Comparison of ENCODE assay signal across 9 cellular contexts in genomic region chr12:108305520-108305919, GRCh38. TPM values are rescaled to one million over a fixed set of nuclear protein-coding genes. Genes with fewer than 3 reads are reported as not detected.
DNase-seq lines count a peak whose midpoint lies in the region; ATAC-seq and TF ChIP-seq lines count a peak whose summit lies in the region.
"Had no signal": no experiment of that assay in that cellular context is flagged by ENCODE, and none has a peak within 500 bp of the region (broad histone marks: within the 10 kb centered on the region; RNA-seq: fewer than 3 reads in every experiment).

No MANE protein-coding gene starts in this region.

- H2BK15ac ChIP-seq in mesenchymal stem cell (ENCODE audit: low read depth, poor library complexity, severe bottlenecking), result no peak overlapping the region

- no peaks in the 10 kb centered on the region for H3K79me1 ChIP-seq in mesenchymal stem cell (replicated peaks; ENCODE audit: low read length, poor library complexity, severe bottlenecking)

- no peak for ATAC-seq in GM21390 (IDR thresholded peaks at IDR 0.05; ENCODE audit: unreplicated experiment)

- H3K4me1 ChIP-seq in colonic mucosa (peaks cover 3% of the 10 kb centered on the region), mesenchymal stem cell (ENCODE audit: control insufficient read depth, insufficient read depth, low read depth, low read length) (peaks cover 50% of the 10 kb centered on the region), urinary bladder (ENCODE audit: insufficient read depth) (no peaks in the 10 kb centered on the region)

- H3K9me3 ChIP-seq in colonic mucosa (no peaks in the 10 kb centered on the region), mesenchymal stem cell (ENCODE audit: control insufficient read depth, low read length) (no peaks in the 10 kb centered on the region)

- intact Hi-C loops in colonic mucosa (cut with DNase I), result no loop called here

- TF ChIP-seq CTCF in colonic mucosa (IDR thresholded peaks at IDR 0.05), result no peak

- H3K9ac ChIP-seq in colonic mucosa (ENCODE audit: low read depth in 2 of 2, low read length in 2 of 2), result peak overlapping the region in 1 of 2 donors; percentile 54
- H3K9ac ChIP-seq in mesenchymal stem cell (ENCODE audit: low read length), result peak overlapping the region; percentile 77

- H4K8ac ChIP-seq in mesenchymal stem cell (ENCODE audit: low read length), result no peak overlapping the region

- no peak overlapping the region for H2BK5ac ChIP-seq in mesenchymal stem cell (ENCODE audit: low read depth, low read length, poor library complexity, severe bottlenecking)

- H2AK5ac ChIP-seq in mesenchymal stem cell (ENCODE audit: low read length, severe bottlenecking), result no peak overlapping the region

- H3K4ac ChIP-seq in mesenchymal stem cell (ENCODE audit: low read depth in 1 of 2, low read length in 2 of 2), result no peak overlapping the region

- H3K27me3 ChIP-seq in colonic mucosa (no peaks in the 10 kb centered on the region), mesenchymal stem cell (ENCODE audit: control insufficient read depth in 1 of 2, insufficient read depth in 1 of 2, low read length in 2 of 2) (peaks cover 0 to 65% of the 10 kb centered on the region in 2 experiments)

- H3K36me3 ChIP-seq in colonic mucosa (no peaks in the 10 kb centered on the region), mesenchymal stem cell (ENCODE audit: control insufficient read depth in 1 of 2, insufficient read depth in 2 of 2, low read depth in 1 of 2, low read length in 2 of 2) (no peaks in the 10 kb centered on the region), urinary bladder (ENCODE audit: insufficient read depth) (no peaks in the 10 kb centered on the region)

- H3K4me2 ChIP-seq in mesenchymal stem cell (ENCODE audit: low read length, poor library complexity, severe bottlenecking), result peak overlapping the region; percentile 12

- H4K91ac ChIP-seq in mesenchymal stem cell (ENCODE audit: low read length), result no peak overlapping the region

- H2AFZ ChIP-seq in mesenchymal stem cell (ENCODE audit: low read depth, low read length), result no peak overlapping the region

- WGBS in mesenchymal stem cell, result 28% methylated on average over 9 of the region's 9 CpGs
- 14% methylated on average over 9 of the region's 9 CpGs for WGBS in urinary bladder

- no peak overlapping the region for H2BK120ac ChIP-seq in mesenchymal stem cell (ENCODE audit: low read depth, low read length)

- H3K27ac ChIP-seq in colonic mucosa (peak overlapping the region; percentile 69), mesenchymal stem cell (ENCODE audit: low read length, poor library complexity, severe bottlenecking) (peak overlapping the region; percentile 21), urinary bladder (ENCODE audit: low read depth) (peak overlapping the region; percentile 34)

- H3K4me3 ChIP-seq in colonic mucosa, result no peak overlapping the region
- peak overlapping the region in 1 of 2 experiments; percentile 71 for H3K4me3 ChIP-seq in mesenchymal stem cell (ENCODE audit: insufficient read depth in 1 of 2, low read depth in 1 of 2, low read length in 2 of 2)
- H3K4me3 ChIP-seq in urinary bladder (ENCODE audit: low read depth, low read length), result no peak overlapping the region

- no peak overlapping the region for H2BK12ac ChIP-seq in mesenchymal stem cell (ENCODE audit: low read length in 2 of 2)

- peak in 2 of 3 donors; percentile 1 to 22 for DNase-seq in stimulated activated CD4-positive, alpha-beta T cell treated with anti-CD3 and anti-CD28 coated beads, Interleukin-12 subunit alpha, Interleukin-12 subunit beta, amount 100 ng/mL, for 48 hours (ENCODE audit: low read depth in 2 of 3, low spot score in 1 of 3)
- DNase-seq in stimulated activated CD4-positive, alpha-beta T cell treated with anti-CD3 and anti-CD28 coated beads, Interleukin-1b, Interleukin-23, amount 100 ng/mL, for 48 hours, result no peak
- peak; percentile 45 for DNase-seq in colonic mucosa
- DNase-seq in mesenchymal stem cell, result peak; percentile 33
- DNase-seq in iPS-NIHi7 (ENCODE audit: extremely low spot score), result no peak
- DNase-seq in activated naive CD4-positive, alpha-beta T cell (lab: John Stamatoyannopoulos, UW), result no peak
- DNase-seq: DND-41 had no signal

- H3K14ac ChIP-seq in mesenchymal stem cell (ENCODE audit: low read length in 2 of 2), result no peak overlapping the region

- H3K18ac ChIP-seq in mesenchymal stem cell (ENCODE audit: low read depth in 1 of 2, low read length in 2 of 2), result no peak overlapping the region

- no peak overlapping the region for H3K23ac ChIP-seq in mesenchymal stem cell (ENCODE audit: low read length in 2 of 2)

RNA-seq across cellular contexts. Expression of gene CMKLR1, which starts 33.6 kb away (rescaled TPM):
- total RNA-seq in colonic mucosa (1 to 10 TPM; 3.0 to 4.9 TPM), urinary bladder (17.6 TPM)
- 0.30 TPM for polyA plus RNA-seq in mesenchymal stem cell (2013, experiment 1 of 2)
- polyA plus RNA-seq in mesenchymal stem cell (2013, experiment 2 of 2), result 0.37 TPM
- 6.4 TPM for polyA plus RNA-seq in urinary bladder

Comparison
In these comparisons a context has a peak if more than half of its experiments do, and no peak if none do; other contexts are left out.
1. DNase-seq: peak in stimulated activated CD4-positive, alpha-beta T cell treated with anti-CD3 and anti-CD28 coated beads, Interleukin-12 subunit alpha, Interleukin-12 subunit beta, amount 100 ng/mL, for 48 hours (2 of 3), colonic mucosa (single experiment) and mesenchymal stem cell (single experiment); none in stimulated activated CD4-positive, alpha-beta T cell treated with anti-CD3 and anti-CD28 coated beads, Interleukin-1b, Interleukin-23, amount 100 ng/mL, for 48 hours (single experiment), iPS-NIHi7 (single experiment) and activated naive CD4-positive, alpha-beta T cell (0 of 4).
2. Peak in every context shown above with its lines, with median percentiles within 50 percentile points of each other: H3K27ac ChIP-seq.